1 cellular context compared by ENCODE assay signal in the genomic region with DNA sequence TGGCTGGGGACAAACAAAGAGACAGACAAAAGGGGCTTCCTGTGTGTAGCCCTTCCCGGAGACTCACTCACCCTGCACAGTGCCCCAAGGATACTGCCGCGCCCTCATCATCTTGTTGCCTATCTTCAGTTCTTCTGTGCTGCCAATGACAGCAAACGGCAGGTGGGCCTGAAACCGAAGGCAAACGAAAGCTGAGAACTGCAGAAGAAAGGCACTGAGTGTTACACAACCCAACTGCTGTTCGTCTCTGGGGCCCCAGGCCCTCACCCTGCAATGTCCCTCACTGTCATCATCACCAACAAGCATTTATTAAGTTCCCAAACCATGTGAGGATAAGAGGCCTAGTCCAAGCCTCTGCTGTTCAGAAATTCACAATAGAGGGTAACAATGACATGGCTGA.
TF ChIP-seq lines count a peak whose summit lies in the region.

No MANE protein-coding gene starts in this region.

TF ChIP-seq in SK-N-SH, 30 proteins besides CTCF, POLR2A, EP300 and RAD21:
- TF ChIP-seq NRF1 (IDR thresholded peaks at IDR 0.05; ENCODE audit: low read depth, low read length), result no peak
- TF ChIP-seq PBX3 (IDR thresholded peaks at IDR 0.05), result no peak
- no peak for TF ChIP-seq IRF3 (IDR thresholded peaks at IDR 0.05; ENCODE audit: low read depth, low read length)
- no peak for TF ChIP-seq EZH2phosphoT487 (IDR thresholded peaks at IDR 0.05; ENCODE audit: borderline replicate concordance, low read depth)
